In genomic region chr15:45157974-45158373, GRCh38 we compare ENCODE assay signal across 14 cellular contexts. TPM values are rescaled to one million over a fixed set of nuclear protein-coding genes. Genes with fewer than 3 reads are reported as not detected.
A peak's percentile ranks its signal among the peaks of the same experiment; 100 is the strongest.
DNase-seq lines count a peak whose midpoint lies in the region; ATAC-seq and TF ChIP-seq lines count a peak whose summit lies in the region.
"Had no signal": no experiment of that assay in that cellular context is flagged by ENCODE, and none has a peak within 500 bp of the region (broad histone marks: within the 10 kb centered on the region; RNA-seq: fewer than 3 reads in every experiment).

No MANE protein-coding gene starts in this region.

- H3K27ac ChIP-seq in IMR-90 (ENCODE audit: insufficient read depth, low read length) = no peak overlapping the region
- peak overlapping the region; percentile 47 for H3K27ac ChIP-seq in mammary epithelial cell (ENCODE audit: insufficient read depth, low read depth, low read length)
- H3K27ac ChIP-seq: gastrocnemius medialis had no signal

- no peaks in the 10 kb centered on the region for H4K20me1 ChIP-seq in IMR-90 (ENCODE audit: insufficient read depth, low read length)
- H4K20me1 ChIP-seq in mammary epithelial cell (ENCODE audit: insufficient read depth, low read length) = no peaks in the 10 kb centered on the region

- no peak overlapping the region for H3K4me3 ChIP-seq in IMR-90 (ENCODE audit: insufficient read depth, low read depth, low read length)
- H3K4me3 ChIP-seq in mammary epithelial cell (replicated peaks in 1 of 3; ENCODE audit: insufficient read depth in 1 of 3, low read depth in 2 of 3, low read length in 3 of 3) = no peak overlapping the region
- H3K4me3 ChIP-seq: gastrocnemius medialis had no signal

- H3K4me2 ChIP-seq in IMR-90 (ENCODE audit: low read depth, low read length) (no peak overlapping the region), mammary epithelial cell (ENCODE audit: insufficient read depth, low read depth, low read length) (no peak overlapping the region)

- peaks cover 12% of the 10 kb centered on the region for H3K4me1 ChIP-seq in IMR-90 (ENCODE audit: control insufficient read depth, insufficient read depth, low read length)
- peaks cover 32% of the 10 kb centered on the region for H3K4me1 ChIP-seq in mammary epithelial cell (ENCODE audit: insufficient read depth, low read length)
- H3K4me1 ChIP-seq: gastrocnemius medialis had no signal

- H2AK5ac ChIP-seq in IMR-90 (ENCODE audit: low read depth, low read length) = 0 out of 2 replicates have a peak overlapping the region, but pooled peaks have one; percentile 0

- H3K9me3 ChIP-seq in IMR-90 (ENCODE audit: control insufficient read depth, insufficient read depth, low read length) (no peaks in the 10 kb centered on the region), mammary epithelial cell (replicated peaks; ENCODE audit: insufficient read depth, low read length) (no peaks in the 10 kb centered on the region)
- H3K9me3 ChIP-seq: gastrocnemius medialis had no signal

- no peak for TF ChIP-seq POLR2A in IMR-90 (IDR thresholded peaks at IDR 0.05; ENCODE audit: low read depth, low read length)

- no peak overlapping the region for H4K5ac ChIP-seq in IMR-90 (ENCODE audit: low read depth, low read length)

- ATAC-seq in IMR-90 (ENCODE audit: low read depth) (peak; percentile 48), HG02798 (IDR thresholded peaks at IDR 0.05; ENCODE audit: poor library complexity, unreplicated experiment) (no peak), GM21723 (IDR thresholded peaks at IDR 0.05; ENCODE audit: unreplicated experiment) (no peak)
- ATAC-seq: gastrocnemius medialis; stimulated activated naive CD8-positive, alpha-beta T cell treated with anti-CD3 and anti-CD28 coated beads, Interleukin-15, amount 100 ng/mL, for 72 hours had no signal

- H3K27me3 ChIP-seq in IMR-90 (ENCODE audit: control insufficient read depth, insufficient read depth, low read length) = no peaks in the 10 kb centered on the region
- no peaks in the 10 kb centered on the region for H3K27me3 ChIP-seq in mammary epithelial cell (ENCODE audit: insufficient read depth, low read length)
- H3K27me3 ChIP-seq: gastrocnemius medialis had no signal

- no peak overlapping the region for H4K8ac ChIP-seq in IMR-90 (ENCODE audit: low read depth in 2 of 2, low read length in 2 of 2)

- no peak for TF ChIP-seq RAD21 in IMR-90 (IDR thresholded peaks at IDR 0.05; ENCODE audit: low read length)

- WGBS in IMR-90 (ENCODE audit: extremely low coverage in 2 of 2, insufficient read length in 1 of 2), 2 experiments = 43% methylated on average over 1 of the region's 1 CpG; no CpG with 5 or more reads in 1 of the 2 experiments
- WGBS in mammary epithelial cell (ENCODE audit: low coverage, missing lambda C conversion rate) = 14% methylated on average over 1 of the region's 1 CpG

- H2AFZ ChIP-seq in IMR-90 (replicated peaks; ENCODE audit: low read length, poor library complexity) = no peak overlapping the region
- H2AFZ ChIP-seq in mammary epithelial cell (ENCODE audit: low read depth, low read length) = no peak overlapping the region

- no peak overlapping the region for H3K18ac ChIP-seq in IMR-90 (ENCODE audit: low read depth, low read length)

- intact Hi-C loops in IMR-90 (cut with micrococcal nuclease) = no loop called here
- intact Hi-C loops in mammary epithelial cell (cut with micrococcal nuclease) = no loop called here

- H3K9ac ChIP-seq in IMR-90 (ENCODE audit: low read depth, low read length) (no peak overlapping the region), mammary epithelial cell (ENCODE audit: insufficient read depth, low read length) (no peak overlapping the region)

- H2BK15ac ChIP-seq in IMR-90 (ENCODE audit: low read depth, low read length) = no peak overlapping the region

- POLR2A ChIA-PET in IMR-90 (lab: Charles Lee; ENCODE audit: unreplicated experiment) = no interaction called here

- H3K79me2 ChIP-seq in mammary epithelial cell (ENCODE audit: insufficient read depth, low read length) = no peaks in the 10 kb centered on the region

- BruUV-seq in IMR-90 (replicated peaks; lab: Mats Ljungman, UMichigan) = no TSS peak
- BruUV-seq in mammary epithelial cell (replicated peaks; lab: Mats Ljungman, UMichigan) = no TSS peak

- CTCF ChIA-PET in IMR-90 (lab: Yijun Ruan, JAX) = no interaction called here
- CTCF ChIA-PET in mammary epithelial cell (lab: Charles Lee; ENCODE audit: low non-redundant PET) = interaction anchor here (1.3 kb wide), 1 partner anchor 31 kb away, joined by 8 read pairs; no protein-coding TSS in a partner anchor

- dilution Hi-C loops in IMR-90 (cut with HindIII; ENCODE audit: low sequenced_read_pairs, unreplicated experiment) = no loop called here
- dilution Hi-C loops in mammary epithelial cell (cut with HindIII; ENCODE audit: low sequenced_read_pairs) = no loop called here

- TF ChIP-seq CTCF in IMR-90 (conservative IDR thresholded peaks at IDR 0.05; ENCODE audit: low read depth, low read length) = no peak
- no peak for TF ChIP-seq CTCF in mammary epithelial cell (conservative IDR thresholded peaks at IDR 0.05 in 1 of 2, IDR thresholded peaks at IDR 0.05 in 1 of 2; ENCODE audit: extremely low read depth in 1 of 2, insufficient read depth in 1 of 2, low read depth in 1 of 2, low read length in 2 of 2)

- H2BK120ac ChIP-seq in IMR-90 (ENCODE audit: low read depth, low read length) = no peak overlapping the region

- DNase-seq in AG08395 (ENCODE audit: low spot score) (peak; percentile 86), IMR-90 (peak; percentile 81), mammary epithelial cell (peak; percentile 94), inferior parietal cortex (ENCODE audit: extremely low spot score) (peak; percentile 70), NCI-H526 (lab: John Stamatoyannopoulos, UW) (no peak)
- no peak for DNase-seq in effector CD4-positive, alpha-beta T cell
- DNase-seq: activated CD4-positive, alpha-beta T cell treated with anti-CD3 and anti-CD28 coated beads, Interleukin-2, amount 50 U/mL, for 4 hours; DND-41; gastrocnemius medialis; NCI-H524; stimulated activated naive CD8-positive, alpha-beta T cell treated with anti-CD3 and anti-CD28 coated beads, Interleukin-15, amount 100 ng/mL, for 72 hours had no signal

- H2AK9ac ChIP-seq in IMR-90 (replicated peaks; ENCODE audit: low read depth, low read length, poor library complexity) = peak overlapping the region; percentile 17

- H3K23ac ChIP-seq in IMR-90 (ENCODE audit: low read depth, low read length) = no peak overlapping the region

- no peak overlapping the region for H2BK5ac ChIP-seq in IMR-90 (ENCODE audit: low read depth, low read length, poor library complexity, severe bottlenecking)

- no peak overlapping the region for H3K14ac ChIP-seq in IMR-90 (replicated peaks; ENCODE audit: low read depth, low read length)

- in situ Hi-C loops in IMR-90 (cut with MboI; ENCODE audit: low sequenced_read_pairs) (no loop called here), mammary epithelial cell (cut with MboI; ENCODE audit: low sequenced_read_pairs in 2 of 2) (no loop called here)

- H3K9me1 ChIP-seq in IMR-90 (ENCODE audit: insufficient read depth, low read length) = peaks cover 12% of the 10 kb centered on the region

- no peak overlapping the region for H3K4ac ChIP-seq in IMR-90 (ENCODE audit: low read depth, low read length)

- H3K56ac ChIP-seq in IMR-90 (ENCODE audit: extremely low read depth, insufficient read depth, low read length) = no peak overlapping the region

- H3K79me1 ChIP-seq in IMR-90 (ENCODE audit: low read depth in 1 of 2, low read length in 2 of 2) = no peaks in the 10 kb centered on the region

- H3K36me3 ChIP-seq in IMR-90 (ENCODE audit: control insufficient read depth, insufficient read depth, low read length) (no peaks in the 10 kb centered on the region), mammary epithelial cell (ENCODE audit: insufficient read depth, low read length) (no peaks in the 10 kb centered on the region)
- H3K36me3 ChIP-seq: gastrocnemius medialis had no signal

- H2BK20ac ChIP-seq in IMR-90 (ENCODE audit: low read depth, low read length) = no peak overlapping the region

- no peak overlapping the region for H4K91ac ChIP-seq in IMR-90 (ENCODE audit: insufficient read depth, low read depth, low read length)

RNA-seq across cellular contexts. Expression of gene DUOX1, which starts 28.2 kb away (rescaled TPM):
- total RNA-seq in IMR-90 (2012; rRNA removed) (not detected in 2 replicates), mammary epithelial cell (10 to 100 TPM; 15.0 to 42.8 TPM)
- polyA plus RNA-seq in IMR-90 (2012; rRNA removed) (not detected in 2 replicates), mammary epithelial cell (10.5 TPM)
- 0.01 TPM in 1 of 2 replicates, not detected in the other for polyA plus RNA-seq in IMR-90 (2012; cell fraction: cytosol; rRNA removed)
- 0.02 TPM in 2 replicates for polyA plus RNA-seq in IMR-90 (2012; cell fraction: nucleus; rRNA removed; ENCODE audit: low replicate concordance)
- 25.9 TPM for polyA minus RNA-seq in mammary epithelial cell
- total RNA-seq: pulmonary artery endothelial cell had no signal

RNA-seq across cellular contexts. Expression of gene DUOXA1, which starts 28.3 kb away (rescaled TPM):
- total RNA-seq in IMR-90 (2012; rRNA removed) (not detected in 2 replicates), mammary epithelial cell (1 to 10 TPM; 1.8 to 5.5 TPM)
- polyA plus RNA-seq in IMR-90 (2012; rRNA removed) (0.02 TPM in 1 of 2 replicates, not detected in the other), mammary epithelial cell (2.2 TPM)
- polyA plus RNA-seq in IMR-90 (2012; cell fraction: cytosol; rRNA removed) = 0.02 and 0.10 TPM in 2 replicates
- 0.06 and 0.07 TPM in 2 replicates for polyA plus RNA-seq in IMR-90 (2012; cell fraction: nucleus; rRNA removed; ENCODE audit: low replicate concordance)
- polyA minus RNA-seq in mammary epithelial cell = not detected
- total RNA-seq: gastrocnemius medialis, pulmonary artery endothelial cell had no signal

RNA-seq across cellular contexts. Expression of gene SHF, which starts 29.8 kb away (rescaled TPM):
- total RNA-seq in IMR-90 (2012; rRNA removed) = 1.8 and 2.2 TPM in 2 replicates
- 3.5 and 3.8 TPM in 2 replicates for polyA plus RNA-seq in IMR-90 (2012; rRNA removed)
- polyA plus RNA-seq in IMR-90 (2012; cell fraction: cytosol; rRNA removed) = 2.5 and 4.5 TPM in 2 replicates
- polyA plus RNA-seq in IMR-90 (2012; cell fraction: nucleus; rRNA removed; ENCODE audit: low replicate concordance) = 3.1 and 3.2 TPM in 2 replicates
- 1 to 10 TPM in 1 of 2 donors, under 1 TPM in 1; 0.50 to 1.3 TPM for total RNA-seq in mammary epithelial cell
- polyA plus RNA-seq in mammary epithelial cell = 1.0 TPM
- polyA minus RNA-seq in mammary epithelial cell = not detected

RNA-seq across cellular contexts. Expression of gene DUOXA2, which starts 43.8 kb away (rescaled TPM):
- total RNA-seq in IMR-90 (2012; rRNA removed) = not detected in 2 replicates
- not detected in 2 replicates for polyA plus RNA-seq in IMR-90 (2012; rRNA removed)
- not detected in 2 replicates for polyA plus RNA-seq in IMR-90 (2012; cell fraction: cytosol; rRNA removed)
- polyA plus RNA-seq in IMR-90 (2012; cell fraction: nucleus; rRNA removed; ENCODE audit: low replicate concordance) = 0.03 TPM in 1 of 2 replicates, not detected in the other
- not detected for total RNA-seq in mammary epithelial cell
- not detected for polyA plus RNA-seq in mammary epithelial cell
- not detected for polyA minus RNA-seq in mammary epithelial cell
- total RNA-seq: gastrocnemius medialis, pulmonary artery endothelial cell had no signal

RNA-seq across cellular contexts. Expression of gene DUOX2, which starts 44.0 kb away (rescaled TPM):
- total RNA-seq in IMR-90 (2012; rRNA removed) (not detected in 2 replicates), mammary epithelial cell (under 1 TPM; 0.24 to 0.33 TPM)
- polyA plus RNA-seq in IMR-90 (2012; rRNA removed) (0.03 TPM in 1 of 2 replicates, not detected in the other), mammary epithelial cell (0.06 TPM)
- polyA plus RNA-seq in IMR-90 (2012; cell fraction: cytosol; rRNA removed) = under 0.01 TPM in 1 of 2 replicates, not detected in the other
- polyA plus RNA-seq in IMR-90 (2012; cell fraction: nucleus; rRNA removed; ENCODE audit: low replicate concordance) = 0.08 and 0.22 TPM in 2 replicates
- polyA minus RNA-seq in mammary epithelial cell = not detected
- total RNA-seq: gastrocnemius medialis, pulmonary artery endothelial cell had no signal

Comparison
In these comparisons a context has a peak if more than half of its experiments do, and no peak if none do; other contexts are left out.
1. DNase-seq: peak in AG08395 (single experiment), IMR-90 (single experiment), mammary epithelial cell (single experiment) and inferior parietal cortex (single experiment); none in NCI-H526 (0 of 2) and effector CD4-positive, alpha-beta T cell (single experiment).
2. RNA of gene DUOX1, which starts 28.2 kb away (total RNA-seq): 15.0 to 42.8 TPM in mammary epithelial cell; not detected in IMR-90; every median in the first group is over 10 times any median in the second.